Comparison of ENCODE assay signal across 9 cellular contexts in genomic region chrX:57596109-57596870, GRCh38. TPM values are rescaled to one million over a fixed set of nuclear protein-coding genes. Genes with fewer than 3 reads are reported as not detected.
DNase-seq lines count a peak whose midpoint lies in the region; ATAC-seq and TF ChIP-seq lines count a peak whose summit lies in the region.
"Had no signal": no experiment of that assay in that cellular context is flagged by ENCODE, and none has a peak within 500 bp of the region (broad histone marks: within the 10 kb centered on the region; RNA-seq: fewer than 3 reads in every experiment).

No MANE protein-coding gene starts in this region.

- peaks cover 19% of the 10 kb centered on the region for H3K4me1 Mint-ChIP-seq in neural progenitor cell

- intact Hi-C loops in Panc1 (cut with micrococcal nuclease; ENCODE audit: unreplicated experiment) (no loop called here), esophagus squamous epithelium (cut with DNase I) (no loop called here)

- no peaks in the 10 kb centered on the region for H3K27me3 Mint-ChIP-seq in neural progenitor cell (ENCODE audit: insufficient read depth, low read depth)

- POLR2A ChIA-PET in Panc1 (lab: Charles Lee): no interaction called here

- H2AFZ ChIP-seq in DND-41 (ENCODE audit: low read depth, low read length): no peak overlapping the region
- H2AFZ ChIP-seq in neural progenitor cell (replicated peaks): no peak overlapping the region

- peaks cover 3% of the 10 kb centered on the region for H3K36me3 Mint-ChIP-seq in neural progenitor cell

- H3K4me2 ChIP-seq in DND-41 (ENCODE audit: insufficient read depth, low read length): peak overlapping the region; percentile 62
- H3K4me2 ChIP-seq in neural progenitor cell: peak overlapping the region; percentile 57

- 53 to 60% methylated on average over 4 of the region's 4 CpGs for WGBS in esophagus squamous epithelium, 2 donors

- H3K4me3 ChIP-seq in DND-41 (ENCODE audit: low read depth in 1 of 2, low read length in 2 of 2) (peak overlapping the region in 1 of 2 experiments; percentile 44; a peak in 1 of 4 replicates), Panc1 (ENCODE audit: low read depth in 2 of 2, low read length in 2 of 2) (peak overlapping the region; percentile 25 to 33), epithelial cell of esophagus (ENCODE audit: low read length) (peak overlapping the region; percentile 28), neural progenitor cell (peak overlapping the region; percentile 27), esophagus squamous epithelium (peak overlapping the region in 1 of 4 donors; percentile 30)
- H3K4me3 ChIP-seq: MG63 had no signal

- in situ Hi-C loops in Panc1 (cut with HindIII; ENCODE audit: low pct_unique_long_range_greater_than_20kb, low sequenced_read_pairs): no loop called here

- H3K36me3 ChIP-seq in DND-41 (ENCODE audit: insufficient read depth, low read length) (peaks cover 14% of the 10 kb centered on the region), Panc1 (ENCODE audit: control insufficient read depth, insufficient read depth, low read length) (0 out of 2 replicates have a peak, but pooled peaks cover 2% of the 10 kb centered on the region), neural progenitor cell (no peaks in the 10 kb centered on the region), esophagus squamous epithelium (no peaks in the 10 kb centered on the region)

- no peak for ATAC-seq in DND-41 (ENCODE audit: insufficient read depth, low read depth)
- ATAC-seq in Panc1: no peak
- no peak for ATAC-seq in esophagus mucosa

- H3K27ac ChIP-seq in DND-41 (ENCODE audit: low read length): peak overlapping the region; percentile 62; the same call in 1 of the 2 replicates
- H3K27ac ChIP-seq in Panc1 (ENCODE audit: low read length): 0 out of 2 replicates have a peak overlapping the region, but pooled peaks have one; percentile 9
- H3K27ac ChIP-seq in neural progenitor cell: no peak overlapping the region
- peak overlapping the region in 2 of 4 donors; percentile 20 to 29 for H3K27ac ChIP-seq in esophagus squamous epithelium

- no TSS peak for BruUV-seq in Panc1 (replicated peaks; lab: Mats Ljungman, UMichigan)

- H4K20me1 ChIP-seq in DND-41 (ENCODE audit: insufficient read depth, low read length) (peaks cover 17% of the 10 kb centered on the region; the same call in 1 of the 2 replicates), neural progenitor cell (ENCODE audit: low read depth) (peaks cover 6% of the 10 kb centered on the region)

- CTCF ChIA-PET in Panc1 (lab: Charles Lee): no interaction called here

- no peaks in the 10 kb centered on the region for H3F3A ChIP-seq in neural progenitor cell (ENCODE audit: low read depth)

- H3K79me2 ChIP-seq in DND-41 (ENCODE audit: insufficient read depth, low read length) (peaks cover 56% of the 10 kb centered on the region), neural progenitor cell (ENCODE audit: low read depth) (peaks cover 32% of the 10 kb centered on the region)

- H3K9me3 Mint-ChIP-seq in neural progenitor cell: peaks cover 2% of the 10 kb centered on the region

- DNase-seq in DND-41: no peak
- DNase-seq in Panc1 (ENCODE audit: low read depth, low spot score): no peak
- no peak for DNase-seq in epithelial cell of esophagus (ENCODE audit: low read depth)
- DNase-seq in neural progenitor cell (ENCODE audit: low spot score): no peak
- no peak for DNase-seq in esophagus squamous epithelium (lab: John Stamatoyannopoulos, UW)
- DNase-seq in glomerular visceral epithelial cell (ENCODE audit: extremely low spot score): no peak
- no peak for DNase-seq in NCI-H446 treated with DMSO at 0.1 percent for 48 hours (lab: John Stamatoyannopoulos, UW)

- H3K27me3 ChIP-seq in DND-41 (ENCODE audit: insufficient read depth, low read length, poor library complexity): no peaks in the 10 kb centered on the region
- H3K27me3 ChIP-seq in Panc1 (ENCODE audit: control insufficient read depth, insufficient read depth, low read length): no peaks in the 10 kb centered on the region
- H3K27me3 ChIP-seq in neural progenitor cell: no peaks in the 10 kb centered on the region
- H3K27me3 ChIP-seq in esophagus squamous epithelium: peaks cover 0 to 4% (median 0%) of the 10 kb centered on the region in 4 donors
- H3K27me3 ChIP-seq: MG63 had no signal

- TF ChIP-seq CTCF in DND-41 (IDR thresholded peaks at IDR 0.05; ENCODE audit: borderline replicate concordance, extremely low read depth, low read length, poor library complexity, severe bottlenecking): no peak
- TF ChIP-seq CTCF in Panc1 (IDR thresholded peaks at IDR 0.05): no peak
- no peak for TF ChIP-seq CTCF in epithelial cell of esophagus (IDR thresholded peaks at IDR 0.05; ENCODE audit: insufficient read depth, low read depth, low read length, missing control alignments)
- TF ChIP-seq CTCF in neural progenitor cell (IDR thresholded peaks at IDR 0.05): no peak
- TF ChIP-seq CTCF in esophagus squamous epithelium (IDR thresholded peaks at IDR 0.05): no peak

- H3K9me3 ChIP-seq in DND-41 (ENCODE audit: insufficient read depth, low read length, severe bottlenecking): no peaks in the 10 kb centered on the region
- no peaks in the 10 kb centered on the region for H3K9me3 ChIP-seq in Panc1 (ENCODE audit: control insufficient read depth, insufficient read depth, low read depth, low read length)
- no peaks in the 10 kb centered on the region for H3K9me3 ChIP-seq in neural progenitor cell (ENCODE audit: low read depth)
- no peaks in the 10 kb centered on the region for H3K9me3 ChIP-seq in esophagus squamous epithelium
- H3K9me3 ChIP-seq: MG63 had no signal

- no peak overlapping the region for H3K27ac Mint-ChIP-seq in neural progenitor cell

- H3K9ac ChIP-seq in DND-41 (ENCODE audit: low read depth, low read length): peak overlapping the region; percentile 18
- H3K9ac ChIP-seq in neural progenitor cell: no peak overlapping the region

- H3K4me3 Mint-ChIP-seq in neural progenitor cell: peak overlapping the region; percentile 34

- no peak for TF ChIP-seq POLR2A in esophagus squamous epithelium (IDR thresholded peaks at IDR 0.05)

- H3K4me1 ChIP-seq in DND-41 (ENCODE audit: insufficient read depth, low read length) (peaks cover 44% of the 10 kb centered on the region), Panc1 (ENCODE audit: control insufficient read depth, insufficient read depth, low read length) (peaks cover 24% of the 10 kb centered on the region), neural progenitor cell (no peaks in the 10 kb centered on the region), esophagus squamous epithelium (peaks cover 0 to 40% (median 6%) of the 10 kb centered on the region in 3 donors)

RNA-seq across cellular contexts. Expression of gene ZXDB, which starts 4.5 kb away (rescaled TPM):
- 8.3 TPM for total RNA-seq in Panc1 (2021; ENCODE audit: unreplicated experiment)
- 4.5 TPM for polyA plus RNA-seq in Panc1 (2012; ENCODE audit: insufficient read length)
- 8.3 and 9.7 TPM in 2 replicates for total RNA-seq in neural progenitor cell (ENCODE audit: low replicate concordance)
- total RNA-seq in esophagus squamous epithelium: 1 to 10 TPM; 3.2 to 8.4 (median 3.7) TPM
- total RNA-seq in esophagus mucosa: 2.9 TPM
